ENCODE assay signal across 1 cellular context in the genomic region with DNA sequence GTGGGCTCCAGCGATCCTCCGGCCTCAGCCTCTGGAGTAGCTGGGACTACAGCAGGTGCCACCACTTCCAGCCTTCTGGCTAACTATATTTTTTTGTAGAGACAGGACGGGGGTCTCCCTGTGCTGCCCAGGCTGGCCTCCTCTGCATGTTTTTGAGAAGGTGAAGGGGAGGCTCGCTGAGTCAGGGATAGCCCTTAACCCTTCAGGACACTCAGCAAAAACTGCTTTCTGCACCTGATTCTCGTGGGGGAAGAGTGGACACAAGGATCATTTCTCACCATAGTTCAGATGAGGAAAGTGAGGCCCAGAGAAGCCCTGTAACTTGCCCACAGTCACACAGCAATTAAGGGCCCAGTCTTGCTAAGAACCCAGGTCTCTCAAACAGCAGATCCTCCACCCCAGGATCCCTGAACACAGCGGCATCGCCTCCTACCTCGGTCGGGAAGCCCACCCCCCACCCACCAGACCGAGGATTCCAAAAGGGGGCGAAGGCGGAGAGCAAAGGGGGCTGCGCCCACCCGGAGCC.
TF ChIP-seq lines count a peak whose summit lies in the region.

No MANE protein-coding gene starts in this region.

TF ChIP-seq in H1, 55 proteins besides CTCF, POLR2A, EP300 and RAD21:
- TF ChIP-seq EGR1 (IDR thresholded peaks at IDR 0.05; ENCODE audit: borderline replicate concordance, low read depth, low read length) (no peak), TAF1 (IDR thresholded peaks at IDR 0.05; ENCODE audit: low read depth, low read length) (no peak), NANOG (IDR thresholded peaks at IDR 0.05; ENCODE audit: insufficient read depth, low read depth, low read length, poor library complexity, severe bottlenecking) (no peak), PHF8 (conservative IDR thresholded peaks at IDR 0.05; ENCODE audit: low read depth, low read length) (no peak)
